ENCODE assay signal across 1 cellular context in genomic region chr14:20329355-20329754, GRCh38.
TF ChIP-seq lines count a peak whose summit lies in the region.

No MANE protein-coding gene starts in this region.

TF ChIP-seq in GM23338, 12 proteins besides CTCF, POLR2A, EP300 and RAD21 (continued from another document):
- TF ChIP-seq JUNB (IDR thresholded peaks at IDR 0.05; ENCODE audit: unreplicated experiment) (no peak), NANOG (IDR thresholded peaks at IDR 0.05; ENCODE audit: borderline replicate concordance) (no peak), ZNF462 (CRISPR knock-in tag; IDR thresholded peaks at IDR 0.05) (no peak), ZNF331 (CRISPR knock-in tag; IDR thresholded peaks at IDR 0.05; ENCODE audit: low read depth) (no peak)
